In the genomic region with DNA sequence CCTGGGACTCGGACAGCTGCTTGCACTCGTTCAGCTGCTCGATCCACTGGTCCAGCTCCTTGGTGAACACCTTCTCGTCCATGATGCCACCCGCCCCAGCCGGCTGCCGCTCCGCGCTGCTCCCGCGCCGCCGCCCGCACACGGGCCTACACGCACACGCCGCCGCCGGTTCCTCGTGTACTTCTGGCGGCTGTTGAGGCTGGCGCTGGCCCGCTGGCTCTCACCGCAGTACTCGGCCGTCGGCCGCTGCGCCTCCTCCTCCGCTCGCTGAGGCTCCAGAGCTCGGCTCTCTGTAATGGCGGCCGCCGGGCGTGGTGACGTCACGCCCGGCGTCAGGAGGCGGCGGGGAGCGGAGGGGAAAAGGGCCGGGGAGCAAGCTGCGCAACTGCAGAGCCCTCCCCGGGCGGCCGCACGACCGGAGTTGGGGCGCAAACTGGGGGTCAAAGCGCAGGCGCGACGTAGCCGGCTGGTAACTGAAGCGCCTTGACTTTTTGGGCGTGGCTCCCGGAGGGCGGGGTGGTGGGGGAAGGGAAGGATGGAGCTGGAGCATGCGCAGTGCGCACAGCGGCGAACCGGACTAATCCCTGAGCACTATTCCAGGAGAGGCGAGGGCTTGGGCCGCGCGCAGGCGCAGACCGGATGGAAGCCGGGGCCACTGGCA, we compare ENCODE assay signal across 8 cellular contexts. TPM values are rescaled to one million over a fixed set of nuclear protein-coding genes. Genes with fewer than 3 reads are reported as not detected.
A peak's percentile ranks its signal among the peaks of the same experiment; 100 is the strongest.
DNase-seq lines count a peak whose midpoint lies in the region; ATAC-seq lines count a peak whose summit lies in the region.

A gene (minus strand): TSS at position 294 of the 661 bp plus-strand sequence. CDS start 212 bp downstream, at position 82.

- no peaks in the 10 kb centered on the region for H3K9me3 ChIP-seq in CD8-positive, alpha-beta memory T cell (ENCODE audit: low read length)

- peaks cover 1% of the 10 kb centered on the region for H3K36me3 ChIP-seq in CD8-positive, alpha-beta memory T cell (ENCODE audit: insufficient read depth, low read length)

- H3K4me3 ChIP-seq in CD8-positive, alpha-beta memory T cell (ENCODE audit: low read length): peak within 1 kb of the TSS; percentile 85

- H3K4me1 ChIP-seq in CD8-positive, alpha-beta memory T cell (ENCODE audit: insufficient read depth, low read length): peaks cover 40% of the 10 kb centered on the region

- peaks cover 0 to 3% of the 10 kb centered on the region in 2 donors for H3K27me3 Mint-ChIP-seq in CD8-positive, alpha-beta memory T cell

- CTCF ChIA-PET in CD8-positive, alpha-beta memory T cell (lab: Charles Lee): interaction anchor here (0.8 to 4.0 kb wide), 14 partner anchors 10 to 512 kb away, joined by 3 to 31 read pairs (median 6); a partner anchor contains a TSS

- H3K4me3 Mint-ChIP-seq in CD8-positive, alpha-beta memory T cell: peak within 1 kb of the TSS; percentile 94 to 100 (median 96)

- DNase-seq in CD8-positive, alpha-beta memory T cell: peak; percentile 98 to 100 (median 99)
- DNase-seq in HS-5 (ENCODE audit: low read depth) (peak; percentile 98), lung microvascular endothelial cell (ENCODE audit: low read depth in 2 of 2) (peak; percentile 99)
- peak; percentile 98 for DNase-seq in NK-92 treated with Interleukin-12 subunit alpha and Interleukin-12 subunit beta, amount 100 ng/mL, for 24 hours (lab: John Stamatoyannopoulos, UW)
- DNase-seq in activated CD8-positive, alpha-beta memory T cell treated with anti-CD3 and anti-CD28 coated beads for 24 hours: peak; percentile 100
- peak; percentile 99 for DNase-seq in effector CD8-positive, alpha-beta T cell (lab: John Stamatoyannopoulos, UW)
- DNase-seq in stimulated activated CD4-positive, alpha-beta T cell treated with anti-CD3 and anti-CD28 coated beads, TNF-alpha, amount 100 ng/mL, for 48 hours (ENCODE audit: low read depth in 3 of 3): peak; percentile 97 to 100 (median 99)

- peak; percentile 71 for ATAC-seq in GM19468 (IDR thresholded peaks at IDR 0.05; ENCODE audit: extremely low read depth, unreplicated experiment)

- peak within 1 kb of the TSS; percentile 98 to 100 (median 99) for H3K27ac Mint-ChIP-seq in CD8-positive, alpha-beta memory T cell

- H3K4me1 Mint-ChIP-seq in CD8-positive, alpha-beta memory T cell: peaks cover 45 to 58% (median 55%) of the 10 kb centered on the region in 3 donors

- H3K27me3 ChIP-seq in CD8-positive, alpha-beta memory T cell (ENCODE audit: insufficient read depth, low read length, poor library complexity, severe bottlenecking): no peaks in the 10 kb centered on the region

- no peaks in the 10 kb centered on the region for H3K9me3 Mint-ChIP-seq in CD8-positive, alpha-beta memory T cell

- peaks cover 0 to 41% (median 2%) of the 10 kb centered on the region in 3 donors for H3K36me3 Mint-ChIP-seq in CD8-positive, alpha-beta memory T cell

- peak within 1 kb of the TSS; percentile 99 for H3K27ac ChIP-seq in CD8-positive, alpha-beta memory T cell (ENCODE audit: low read depth, low read length)

- POLR2A ChIA-PET in CD8-positive, alpha-beta memory T cell (lab: Charles Lee): interaction anchor here (0.8 to 3.6 kb wide), 21 partner anchors 10 to 1800 kb away, joined by 3 to 41 read pairs (median 5); a partner anchor contains a TSS

RNA-seq across cellular contexts. Expression of the gene that starts here (rescaled TPM):
- total RNA-seq in CD8-positive, alpha-beta memory T cell: 100 to 1,000 TPM; 189 to 210 TPM
- 232 TPM for polyA plus RNA-seq in CD8-positive, alpha-beta memory T cell
- total RNA-seq in lung microvascular endothelial cell: 39.0 and 43.7 TPM in 2 replicates

Comparison
In these comparisons a context has a peak if more than half of its experiments do, and no peak if none do; other contexts are left out.
1. Peak in every context shown above with its lines: DNase-seq, ATAC-seq, H3K4me3 ChIP-seq and H3K27ac ChIP-seq.